Comparison of ENCODE assay signal across 9 cellular contexts in genomic region chr15:52566889-52567288, GRCh38. TPM values are rescaled to one million over a fixed set of nuclear protein-coding genes. Genes with fewer than 3 reads are reported as not detected.
DNase-seq lines count a peak whose midpoint lies in the region; ATAC-seq, FAIRE-seq and TF ChIP-seq lines count a peak whose summit lies in the region.
"Had no signal": no experiment of that assay in that cellular context is flagged by ENCODE, and none has a peak within 500 bp of the region (broad histone marks: within the 10 kb centered on the region; RNA-seq: fewer than 3 reads in every experiment).

No MANE protein-coding gene starts in this region.

- DNase-seq in activated naive CD4-positive, alpha-beta T cell treated with anti-CD3 and anti-CD28 coated beads for 36 hours: no peak
- DNase-seq in activated naive CD4-positive, alpha-beta T cell treated with anti-CD3 and anti-CD28 coated beads, Interleukin-2, amount 50 U/mL, for 16 hours: no peak
- DNase-seq in kidney (no peak), suprapubic skin (ENCODE audit: low spot score in 2 of 2) (no peak), NAMALWA (ENCODE audit: low spot score) (no peak)
- no peak for DNase-seq in stimulated activated CD4-positive, alpha-beta T cell treated with anti-CD3 and anti-CD28 coated beads, Interleukin-4, amount 100 ng/mL, for 1 hour
- DNase-seq: brain microvascular endothelial cell had no signal

- WGBS in suprapubic skin: 48% methylated on average over 4 of the region's 4 CpGs

- H3K27me3 Mint-ChIP-seq in activated naive CD4-positive, alpha-beta T cell treated with anti-CD3 and anti-CD28 coated beads for 36 hours (ENCODE audit: low read depth): no peaks in the 10 kb centered on the region
- no peaks in the 10 kb centered on the region for H3K27me3 Mint-ChIP-seq in activated T-helper 17 cell treated with anti-CD3 and anti-CD28 coated beads, Interleukin-2, amount 50 U/mL, for 72 hours

- CTCF ChIA-PET in activated naive CD4-positive, alpha-beta T cell treated with anti-CD3 and anti-CD28 coated beads for 36 hours (lab: Charles Lee): interaction anchor here (0.6 to 1.0 kb wide), 3 partner anchors 105 to 210 kb away, joined by 3 read pairs; no protein-coding TSS in a partner anchor

- TF ChIP-seq CTCF in kidney (IDR thresholded peaks at IDR 0.05; ENCODE audit: borderline replicate concordance, extremely low read depth, insufficient read depth): no peak
- TF ChIP-seq CTCF in suprapubic skin (IDR thresholded peaks at IDR 0.05): no peak

- no peak for ATAC-seq in activated T-helper 17 cell treated with anti-CD3 and anti-CD28 coated beads, Interleukin-2, amount 50 U/mL, for 72 hours (replicated peaks)
- ATAC-seq in GM18519 (IDR thresholded peaks at IDR 0.05; ENCODE audit: low FRiP score, unreplicated experiment): no peak

- peak overlapping the region; percentile 86 for H3K4me3 Mint-ChIP-seq in activated naive CD4-positive, alpha-beta T cell treated with anti-CD3 and anti-CD28 coated beads for 36 hours
- peak overlapping the region; percentile 85 for H3K4me3 Mint-ChIP-seq in activated T-helper 17 cell treated with anti-CD3 and anti-CD28 coated beads, Interleukin-2, amount 50 U/mL, for 72 hours

- peaks cover 7% of the 10 kb centered on the region for H3K36me3 Mint-ChIP-seq in activated naive CD4-positive, alpha-beta T cell treated with anti-CD3 and anti-CD28 coated beads for 36 hours (ENCODE audit: low read depth)
- H3K36me3 Mint-ChIP-seq in activated T-helper 17 cell treated with anti-CD3 and anti-CD28 coated beads, Interleukin-2, amount 50 U/mL, for 72 hours (ENCODE audit: low read depth): peaks cover 67% of the 10 kb centered on the region

- peak overlapping the region in 1 of 2 donors; percentile 32 for H3K27ac ChIP-seq in kidney (ENCODE audit: low read depth in 2 of 2, low read length in 2 of 2)
- no peak overlapping the region for H3K27ac ChIP-seq in suprapubic skin
- H3K27ac ChIP-seq: brain microvascular endothelial cell had no signal

- no peaks in the 10 kb centered on the region for H3K9me3 Mint-ChIP-seq in activated naive CD4-positive, alpha-beta T cell treated with anti-CD3 and anti-CD28 coated beads for 36 hours
- peaks cover 4% of the 10 kb centered on the region for H3K9me3 Mint-ChIP-seq in activated T-helper 17 cell treated with anti-CD3 and anti-CD28 coated beads, Interleukin-2, amount 50 U/mL, for 72 hours

- no peak for FAIRE-seq in kidney (lab: Jason Lieb, UNC)

- H3K4me1 ChIP-seq in kidney (ENCODE audit: control insufficient read depth in 1 of 2, insufficient read depth in 1 of 2, low read depth in 1 of 2, low read length in 2 of 2) (peaks cover 7 to 9% of the 10 kb centered on the region in 2 donors), suprapubic skin (peaks cover 45% of the 10 kb centered on the region)

- peak overlapping the region; percentile 71 to 75 for H3K4me3 ChIP-seq in kidney (ENCODE audit: low read length in 2 of 2)
- peak overlapping the region; percentile 89 for H3K4me3 ChIP-seq in suprapubic skin

- TF ChIP-seq EP300 in suprapubic skin (IDR thresholded peaks at IDR 0.05): no peak

- intact Hi-C loops in activated naive CD4-positive, alpha-beta T cell treated with anti-CD3 and anti-CD28 coated beads for 36 hours (cut with micrococcal nuclease): no loop called here
- intact Hi-C loops in kidney (cut with DNase I): no loop called here

- peaks cover 36% of the 10 kb centered on the region for H3K4me1 Mint-ChIP-seq in activated naive CD4-positive, alpha-beta T cell treated with anti-CD3 and anti-CD28 coated beads for 36 hours (ENCODE audit: low read depth)
- peaks cover 25% of the 10 kb centered on the region for H3K4me1 Mint-ChIP-seq in activated T-helper 17 cell treated with anti-CD3 and anti-CD28 coated beads, Interleukin-2, amount 50 U/mL, for 72 hours

- H3K27ac Mint-ChIP-seq in activated naive CD4-positive, alpha-beta T cell treated with anti-CD3 and anti-CD28 coated beads for 36 hours: no peak overlapping the region
- H3K27ac Mint-ChIP-seq in activated T-helper 17 cell treated with anti-CD3 and anti-CD28 coated beads, Interleukin-2, amount 50 U/mL, for 72 hours: peak overlapping the region; percentile 98

- H3K9me3 ChIP-seq in kidney (ENCODE audit: control insufficient read depth in 1 of 2, low read length in 2 of 2) (no peaks in the 10 kb centered on the region), suprapubic skin (no peaks in the 10 kb centered on the region)

- no peak for TF ChIP-seq POLR2A in suprapubic skin (IDR thresholded peaks at IDR 0.05)

- H3K36me3 ChIP-seq in kidney (ENCODE audit: control insufficient read depth in 1 of 2, insufficient read depth in 2 of 2, low read length in 2 of 2): no peaks in the 10 kb centered on the region
- no peaks in the 10 kb centered on the region for H3K36me3 ChIP-seq in suprapubic skin
- H3K36me3 ChIP-seq: brain microvascular endothelial cell had no signal

- no peaks in the 10 kb centered on the region for H3K27me3 ChIP-seq in suprapubic skin
- H3K27me3 ChIP-seq: brain microvascular endothelial cell had no signal

- peak overlapping the region; percentile 56 to 96 for H3K9ac ChIP-seq in kidney (ENCODE audit: low read length in 2 of 2)

RNA-seq across cellular contexts. Expression of gene ARPP19, which starts 1.9 kb away (rescaled TPM):
- total RNA-seq in activated naive CD4-positive, alpha-beta T cell treated with anti-CD3 and anti-CD28 coated beads for 36 hours: 100 to 1,000 TPM; 130 to 144 TPM
- total RNA-seq in activated T-helper 17 cell treated with anti-CD3 and anti-CD28 coated beads, Interleukin-2, amount 50 U/mL, for 72 hours: 100 to 1,000 TPM; 154 to 222 TPM
- total RNA-seq in kidney (160 TPM), suprapubic skin (10 to 100 TPM; 69.5 to 96.5 (median 86.8) TPM)
- polyA plus RNA-seq in kidney (ENCODE audit: insufficient read depth, low read depth, low replicate concordance): 43.0 TPM

RNA-seq across cellular contexts. Expression of gene MYO5A, which starts 38.2 kb away (rescaled TPM):
- total RNA-seq in activated naive CD4-positive, alpha-beta T cell treated with anti-CD3 and anti-CD28 coated beads for 36 hours: 10 to 100 TPM; 13.2 to 13.7 TPM
- 10 to 100 TPM; 33.1 to 59.3 TPM for total RNA-seq in activated T-helper 17 cell treated with anti-CD3 and anti-CD28 coated beads, Interleukin-2, amount 50 U/mL, for 72 hours
- total RNA-seq in kidney: 32.9 TPM
- polyA plus RNA-seq in kidney (ENCODE audit: insufficient read depth, low read depth, low replicate concordance): 3.5 TPM
- 10 to 100 TPM; 37.4 to 73.7 (median 47.0) TPM for total RNA-seq in suprapubic skin
